1 cellular context compared by ENCODE assay signal in the genomic region with DNA sequence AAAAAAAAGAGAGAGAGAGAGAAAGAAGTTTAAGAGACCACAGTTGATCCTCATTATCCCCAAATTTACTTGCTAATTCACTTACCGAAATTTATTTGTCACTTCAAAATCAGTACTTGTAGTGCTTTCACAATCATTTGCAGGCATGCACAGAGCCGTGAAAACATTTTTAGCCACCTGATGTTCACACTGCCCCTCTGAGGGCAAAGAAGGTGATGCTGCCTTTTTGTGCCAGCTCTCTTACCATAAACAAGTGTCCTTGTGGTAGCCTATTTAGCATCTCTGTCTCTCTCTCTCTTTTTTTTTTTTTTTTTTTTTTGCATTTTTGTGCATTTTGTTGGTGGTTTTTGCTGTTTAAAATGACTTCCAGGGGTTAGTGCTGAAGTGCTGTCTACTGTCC.
TF ChIP-seq lines count a peak whose summit lies in the region.

No MANE protein-coding gene starts in this region.

TF ChIP-seq in H1, 55 proteins besides CTCF, POLR2A, EP300 and RAD21:
- TF ChIP-seq TBP (IDR thresholded peaks at IDR 0.05; ENCODE audit: low read depth, low read length) = no peak
- TF ChIP-seq, protein P1, sequence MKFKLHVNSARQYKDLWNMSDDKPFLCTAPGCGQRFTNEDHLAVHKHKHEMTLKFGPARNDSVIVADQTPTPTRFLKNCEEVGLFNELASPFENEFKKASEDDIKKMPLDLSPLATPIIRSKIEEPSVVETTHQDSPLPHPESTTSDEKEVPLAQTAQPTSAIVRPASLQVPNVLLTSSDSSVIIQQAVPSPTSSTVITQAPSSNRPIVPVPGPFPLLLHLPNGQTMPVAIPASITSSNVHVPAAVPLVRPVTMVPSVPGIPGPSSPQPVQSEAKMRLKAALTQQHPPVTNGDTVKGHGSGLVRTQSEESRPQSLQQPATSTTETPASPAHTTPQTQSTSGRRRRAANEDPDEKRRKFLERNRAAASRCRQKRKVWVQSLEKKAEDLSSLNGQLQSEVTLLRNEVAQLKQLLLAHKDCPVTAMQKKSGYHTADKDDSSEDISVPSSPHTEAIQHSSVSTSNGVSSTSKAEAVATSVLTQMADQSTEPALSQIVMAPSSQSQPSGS (IDR thresholded peaks at IDR 0.05; ENCODE audit: low read length) = no peak
- no peak for TF ChIP-seq JUND (IDR thresholded peaks at IDR 0.05; ENCODE audit: low read length)
- no peak for TF ChIP-seq NRF1 (IDR thresholded peaks at IDR 0.05; ENCODE audit: low read depth, low read length)
- no peak for TF ChIP-seq CBX8 (IDR thresholded peaks at IDR 0.05; ENCODE audit: borderline replicate concordance, low read depth, low read length)
- TF ChIP-seq EGR1 (IDR thresholded peaks at IDR 0.05; ENCODE audit: borderline replicate concordance, low read depth, low read length) = no peak
- no peak for TF ChIP-seq POLR2AphosphoS5 (IDR thresholded peaks at IDR 0.05; ENCODE audit: low read depth, low read length)
- TF ChIP-seq RBBP5 (IDR thresholded peaks at IDR 0.05; ENCODE audit: borderline replicate concordance, low read depth, low read length) = no peak
- TF ChIP-seq KDM5A (IDR thresholded peaks at IDR 0.05; ENCODE audit: low read length) = no peak
- no peak for TF ChIP-seq PHF8 (conservative IDR thresholded peaks at IDR 0.05; ENCODE audit: low read depth, low read length)
- no peak for TF ChIP-seq ATF3 (IDR thresholded peaks at IDR 0.05; ENCODE audit: insufficient read depth, low read depth, low read length)
- TF ChIP-seq TAF7 (optimal IDR thresholded peaks at IDR 0.05; ENCODE audit: borderline replicate concordance, low read depth, low read length) = no peak
- no peak for TF ChIP-seq CTBP2 (IDR thresholded peaks at IDR 0.05; ENCODE audit: borderline replicate concordance, insufficient read depth, insufficient read length, low read length)
- no peak for TF ChIP-seq BCL11A (IDR thresholded peaks at IDR 0.05; ENCODE audit: low read depth in 2 of 2, low read length in 2 of 2)
